ENCODE assay signal across 29 cellular contexts in the genomic region with DNA sequence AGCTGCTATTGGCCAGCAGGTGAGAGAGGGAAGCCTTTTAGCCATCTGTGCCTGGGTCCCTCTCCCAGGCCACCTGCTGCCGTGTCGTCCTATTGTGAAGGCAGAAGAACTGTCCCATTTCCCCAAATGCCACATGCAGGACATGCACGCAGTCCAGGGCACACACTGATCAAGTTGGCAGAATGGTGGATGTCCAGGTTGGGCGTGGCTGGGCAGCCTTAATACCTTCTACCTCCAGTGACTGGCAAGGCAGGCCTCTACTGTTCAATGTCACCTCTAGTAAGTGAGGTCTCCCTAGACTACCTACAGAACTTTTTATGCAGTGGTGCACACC. TPM values are rescaled to one million over a fixed set of nuclear protein-coding genes. Genes with fewer than 3 reads are reported as not detected.
"Had no signal": no experiment of that assay in that cellular context is flagged by ENCODE, and none has a peak within 500 bp of the region (broad histone marks: within the 10 kb centered on the region; RNA-seq: fewer than 3 reads in every experiment).

No MANE protein-coding gene starts in this region.

- H3K9me3 Mint-ChIP-seq: activated CD4-positive, alpha-beta memory T cell treated with anti-CD3 and anti-CD28 coated beads for 36 hours; activated naive CD4-positive, alpha-beta T cell treated with anti-CD3 and anti-CD28 coated beads, Interleukin-2, amount 50 U/mL, for 72 hours; activated T-cell treated with anti-CD3 and anti-CD28 coated beads, Interleukin-2, amount 50 U/mL, for 24 hours; activated T-cell treated with anti-CD3 and anti-CD28 coated beads, Interleukin-2, amount 50 U/mL, for 72 hours; effector memory CD8-positive, alpha-beta T cell had no signal

- H3K27ac ChIP-seq: ascending aorta, breast epithelium, cardiac muscle cell, coronary artery, esophagus muscularis mucosa, foreskin keratinocyte, gastrocnemius medialis, heart left ventricle had no signal

- H3K27ac Mint-ChIP-seq: activated CD4-positive, alpha-beta memory T cell treated with anti-CD3 and anti-CD28 coated beads for 36 hours; activated CD4-positive, alpha-beta T cell treated with anti-CD3 and anti-CD28 coated beads for 36 hours; activated CD4-positive, alpha-beta T cell treated with anti-CD3 and anti-CD28 coated beads, Interleukin-2, amount 10 ng/mL, durations not matched to agents 24 days and 14 days; activated naive CD4-positive, alpha-beta T cell treated with anti-CD3 and anti-CD28 coated beads, Interleukin-2, amount 10 ng/mL, durations not matched to agents 7 days and 5 days; activated naive CD4-positive, alpha-beta T cell treated with anti-CD3 and anti-CD28 coated beads, Interleukin-2, amount 50 U/mL, for 72 hours; activated naive CD8-positive, alpha-beta T cell treated with anti-CD3 and anti-CD28 coated beads, Interleukin-2, amount 10 ng/mL, durations not matched to agents 7 days and 5 days; activated T-cell treated with anti-CD3 and anti-CD28 coated beads, Interleukin-2, amount 50 U/mL, for 24 hours; activated T-cell treated with anti-CD3 and anti-CD28 coated beads, Interleukin-2, amount 50 U/mL, for 72 hours; brain; effector memory CD8-positive, alpha-beta T cell had no signal

- H3K4me1 ChIP-seq: ascending aorta, breast epithelium, esophagus muscularis mucosa, foreskin keratinocyte, gastrocnemius medialis had no signal

- ATAC-seq: activated CD4-positive, alpha-beta T cell treated with anti-CD3 and anti-CD28 coated beads for 36 hours; effector memory CD8-positive, alpha-beta T cell; foreskin keratinocyte; gastrocnemius medialis; heart left ventricle had no signal

- H3K4me3 Mint-ChIP-seq: activated CD4-positive, alpha-beta memory T cell treated with anti-CD3 and anti-CD28 coated beads for 36 hours; activated CD4-positive, alpha-beta T cell treated with anti-CD3 and anti-CD28 coated beads for 36 hours; activated CD4-positive, alpha-beta T cell treated with anti-CD3 and anti-CD28 coated beads, Interleukin-2, amount 10 ng/mL, durations not matched to agents 24 days and 14 days; activated naive CD4-positive, alpha-beta T cell treated with anti-CD3 and anti-CD28 coated beads, Interleukin-2, amount 10 ng/mL, durations not matched to agents 7 days and 5 days; activated naive CD8-positive, alpha-beta T cell treated with anti-CD3 and anti-CD28 coated beads, Interleukin-2, amount 10 ng/mL, durations not matched to agents 7 days and 5 days; activated T-cell treated with anti-CD3 and anti-CD28 coated beads, Interleukin-2, amount 50 U/mL, for 24 hours; activated T-cell treated with anti-CD3 and anti-CD28 coated beads, Interleukin-2, amount 50 U/mL, for 72 hours; brain; effector memory CD8-positive, alpha-beta T cell had no signal

- H3K36me3 ChIP-seq: ascending aorta, breast epithelium, cardiac muscle cell, esophagus muscularis mucosa, gastrocnemius medialis had no signal

- H3K27me3 ChIP-seq: ascending aorta, breast epithelium, cardiac muscle cell had no signal

- H3K36me3 Mint-ChIP-seq: activated CD4-positive, alpha-beta memory T cell treated with anti-CD3 and anti-CD28 coated beads for 36 hours; activated naive CD4-positive, alpha-beta T cell treated with anti-CD3 and anti-CD28 coated beads, Interleukin-2, amount 50 U/mL, for 72 hours; brain had no signal

- H3K9me3 ChIP-seq: ascending aorta, breast epithelium, esophagus muscularis mucosa, gastrocnemius medialis, heart left ventricle had no signal

- H3K4me1 Mint-ChIP-seq: activated CD4-positive, alpha-beta T cell treated with anti-CD3 and anti-CD28 coated beads for 36 hours; brain had no signal

- H3K27me3 Mint-ChIP-seq: brain had no signal

- H3K4me3 ChIP-seq: ascending aorta, breast epithelium, cardiac muscle cell, coronary artery, esophagus muscularis mucosa, gastrocnemius medialis, heart left ventricle had no signal

- DNase-seq: activated CD4-positive, alpha-beta memory T cell treated with anti-CD3 and anti-CD28 coated beads for 36 hours; activated CD4-positive, alpha-beta T cell treated with anti-CD3 and anti-CD28 coated beads for 36 hours; activated CD4-positive, alpha-beta T cell treated with anti-CD3 and anti-CD28 coated beads, Interleukin-2, amount 10 ng/mL, durations not matched to agents 24 days and 14 days; activated CD4-positive, CD25-positive, alpha-beta regulatory T cell; activated CD4-positive, CD25-positive, alpha-beta regulatory T cell treated with anti-CD3 and anti-CD28 coated beads, Interleukin-2, amount 50 U/mL, for 72 hours; activated CD8-positive, alpha-beta memory T cell treated with anti-CD3 and anti-CD28 coated beads, Interleukin-2, amount 50 U/mL, for 48 hours; activated gamma-delta T cell; activated naive CD4-positive, alpha-beta T cell; activated naive CD4-positive, alpha-beta T cell treated with anti-CD3 and anti-CD28 coated beads, Interleukin-2, amount 10 ng/mL, durations not matched to agents 7 days and 5 days; activated naive CD8-positive, alpha-beta T cell treated with anti-CD3 and anti-CD28 coated beads, Interleukin-2, amount 10 ng/mL, durations not matched to agents 7 days and 5 days; activated T-cell treated with anti-CD3 and anti-CD28 coated beads for 4 hours; activated T-cell treated with anti-CD3 and anti-CD28 coated beads, Interleukin-2, amount 50 U/mL, for 24 hours; central memory CD4-positive, alpha-beta T cell; dermis blood vessel endothelial cell; effector CD4-positive, alpha-beta T cell; effector memory CD8-positive, alpha-beta T cell; foreskin keratinocyte; gastrocnemius medialis; glutamatergic neuron; heart left ventricle; T-helper 2 cell had no signal

RNA-seq across cellular contexts. Expression of a gene that starts 37.6 kb away (rescaled TPM):
- total RNA-seq: foreskin keratinocyte had no signal
